1 cellular context compared by ENCODE assay signal in the genomic region with DNA sequence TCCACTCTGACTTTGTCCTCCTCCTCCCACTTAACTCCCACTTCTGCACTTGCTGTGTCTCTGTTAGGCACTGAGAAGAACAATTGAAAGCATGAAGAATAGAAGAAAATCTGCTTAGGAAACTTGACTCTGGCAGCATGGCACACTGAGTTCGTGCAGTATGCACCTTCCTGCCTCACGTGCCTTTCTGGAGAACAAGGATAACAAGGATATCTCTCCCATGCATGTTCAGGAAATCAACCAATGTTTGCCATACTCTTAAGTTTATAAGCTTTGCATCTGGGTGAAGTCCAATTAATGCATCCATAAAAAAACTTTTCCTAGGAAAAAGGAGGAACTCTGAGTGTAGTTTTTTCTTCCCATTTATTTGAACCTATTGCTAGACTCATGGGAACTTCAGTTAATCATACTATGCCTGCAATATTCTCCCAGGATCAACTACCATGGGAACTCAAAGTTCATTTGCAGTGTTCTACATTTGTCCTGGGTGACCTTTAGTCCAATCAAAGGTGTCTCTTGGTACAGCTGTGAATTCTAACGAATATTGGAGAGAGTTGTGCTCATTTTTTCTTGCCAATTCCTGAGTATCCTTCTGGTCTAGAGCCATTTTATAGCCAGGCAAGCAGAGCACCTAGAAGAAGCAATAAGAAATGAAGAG.
TF ChIP-seq lines count a peak whose summit lies in the region.

No MANE protein-coding gene starts in this region.

TF ChIP-seq in A549, 52 proteins besides CTCF, POLR2A, EP300 and RAD21 (continued from another document):
- TF ChIP-seq, protein P1, sequence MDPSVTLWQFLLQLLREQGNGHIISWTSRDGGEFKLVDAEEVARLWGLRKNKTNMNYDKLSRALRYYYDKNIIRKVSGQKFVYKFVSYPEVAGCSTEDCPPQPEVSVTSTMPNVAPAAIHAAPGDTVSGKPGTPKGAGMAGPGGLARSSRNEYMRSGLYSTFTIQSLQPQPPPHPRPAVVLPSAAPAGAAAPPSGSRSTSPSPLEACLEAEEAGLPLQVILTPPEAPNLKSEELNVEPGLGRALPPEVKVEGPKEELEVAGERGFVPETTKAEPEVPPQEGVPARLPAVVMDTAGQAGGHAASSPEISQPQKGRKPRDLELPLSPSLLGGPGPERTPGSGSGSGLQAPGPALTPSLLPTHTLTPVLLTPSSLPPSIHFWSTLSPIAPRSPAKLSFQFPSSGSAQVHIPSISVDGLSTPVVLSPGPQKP (IDR thresholded peaks at IDR 0.05; ENCODE audit: low read depth, low read length) = no peak
